Comparison of ENCODE assay signal across 27 cellular contexts in genomic region chr2:133716166-133716565, GRCh38.
"Had no signal": no experiment of that assay in that cellular context is flagged by ENCODE, and none has a peak within 500 bp of the region (broad histone marks: within the 10 kb centered on the region; RNA-seq: fewer than 3 reads in every experiment).

No MANE protein-coding gene starts in this region.

- H3K36me3 ChIP-seq: adrenal gland, esophagus squamous epithelium, gastroesophageal sphincter, heart right ventricle had no signal

- H3K4me1 ChIP-seq: adrenal gland, body of pancreas, esophagus squamous epithelium had no signal

- H3K27ac ChIP-seq: adrenal gland, body of pancreas, esophagus squamous epithelium, gastroesophageal sphincter, heart right ventricle had no signal

- H3K4me3 ChIP-seq: adrenal gland, body of pancreas, esophagus squamous epithelium, gastroesophageal sphincter, heart right ventricle had no signal

- ATAC-seq: activated CD8-positive, alpha-beta memory T cell treated with anti-CD3 and anti-CD28 coated beads, Interleukin-2, amount 10 ng/mL, durations not matched to agents 7 days and 5 days; activated CD8-positive, alpha-beta T cell treated with anti-CD3 and anti-CD28 coated beads, Interleukin-2, amount 10 ng/mL, durations not matched to agents 7 days and 5 days; activated naive CD8-positive, alpha-beta T cell treated with anti-CD3 and anti-CD28 coated beads, Interleukin-2, amount 50 U/mL, for 24 hours; body of pancreas; effector memory CD8-positive, alpha-beta T cell; gastroesophageal sphincter; heart right ventricle; WTC11 had no signal

- H3K9me3 ChIP-seq: adrenal gland, body of pancreas, esophagus squamous epithelium, gastroesophageal sphincter, heart right ventricle had no signal

- DNase-seq: activated CD4-positive, alpha-beta memory T cell treated with anti-CD3 and anti-CD28 coated beads for 36 hours; activated CD4-positive, alpha-beta T cell treated with anti-CD3 and anti-CD28 coated beads, Interleukin-2, amount 10 ng/mL, durations not matched to agents 24 days and 14 days; activated CD8-positive, alpha-beta memory T cell treated with anti-CD3 and anti-CD28 coated beads, Interleukin-2, amount 10 ng/mL, durations not matched to agents 7 days and 5 days; activated CD8-positive, alpha-beta memory T cell treated with anti-CD3 and anti-CD28 coated beads, Interleukin-2, amount 50 U/mL, for 4 hours; activated CD8-positive, alpha-beta T cell treated with anti-CD3 and anti-CD28 coated beads, Interleukin-2, amount 10 ng/mL, durations not matched to agents 7 days and 5 days; activated effector memory CD4-positive, alpha-beta T cell treated with anti-CD3 and anti-CD28 coated beads, Interleukin-2, amount 50 U/mL, for 16 hours; activated naive CD4-positive, alpha-beta T cell treated with anti-CD3 and anti-CD28 coated beads for 36 hours; activated naive CD8-positive, alpha-beta T cell treated with anti-CD3 and anti-CD28 coated beads for 36 hours; activated naive CD8-positive, alpha-beta T cell treated with anti-CD3 and anti-CD28 coated beads, Interleukin-2, amount 50 U/mL, for 24 hours; activated T-cell treated with anti-CD3 and anti-CD28 coated beads, Interleukin-2, amount 50 U/mL, for 1 hour; activated T-cell treated with anti-CD3 and anti-CD28 coated beads, Interleukin-2, amount 50 U/mL, for 48 hours; adrenal gland; amygdala; aorta; body of pancreas; caudate nucleus; cortex of kidney; dermis blood vessel endothelial cell; effector CD4-positive, alpha-beta T cell; effector memory CD8-positive, alpha-beta T cell; erythroblast; esophagus squamous epithelium; foreskin melanocyte; heart right ventricle; T-helper 2 cell had no signal

- H3K27me3 ChIP-seq: adrenal gland, body of pancreas, esophagus squamous epithelium, gastroesophageal sphincter, heart right ventricle had no signal
